8 cellular contexts compared by ENCODE assay signal in genomic region chr1:184792450-184792969, GRCh38. TPM values are rescaled to one million over a fixed set of nuclear protein-coding genes. Genes with fewer than 3 reads are reported as not detected.
DNase-seq lines count a peak whose midpoint lies in the region; ATAC-seq, FAIRE-seq and TF ChIP-seq lines count a peak whose summit lies in the region.

No MANE protein-coding gene starts in this region.

- BruUV-seq in Panc1 (replicated peaks; lab: Mats Ljungman, UMichigan) = no TSS peak

- no peaks in the 10 kb centered on the region for H3K9me3 ChIP-seq in Panc1 (ENCODE audit: control insufficient read depth, insufficient read depth, low read depth, low read length)

- no peaks in the 10 kb centered on the region for H3K36me3 ChIP-seq in Panc1 (ENCODE audit: control insufficient read depth, insufficient read depth, low read length)

- in situ Hi-C loops in Panc1 (cut with HindIII; ENCODE audit: low pct_unique_long_range_greater_than_20kb, low sequenced_read_pairs) = no loop called here

- ATAC-seq in GM21619 (IDR thresholded peaks at IDR 0.05; ENCODE audit: unreplicated experiment) = peak; percentile 45
- peak; percentile 68 for ATAC-seq in Panc1
- no peak for ATAC-seq in HG03196 (IDR thresholded peaks at IDR 0.05; ENCODE audit: unreplicated experiment)
- ATAC-seq in HG02678 (IDR thresholded peaks at IDR 0.05; ENCODE audit: unreplicated experiment) = no peak

- TF ChIP-seq CTCF in Panc1 (IDR thresholded peaks at IDR 0.05) = no peak
- no peak for TF ChIP-seq CTCF in coronary artery (IDR thresholded peaks at IDR 0.05)

- FAIRE-seq in urothelium cell line (lab: Jason Lieb, UNC) = no peak

- POLR2A ChIA-PET in Panc1 (lab: Charles Lee) = no interaction called here

- CTCF ChIA-PET in Panc1 (lab: Charles Lee) = no interaction called here

- H3K4me3 ChIP-seq in Panc1 (ENCODE audit: low read depth in 2 of 2, low read length in 2 of 2) (no peak overlapping the region), coronary artery (peak overlapping the region; percentile 4)

- H3K27ac ChIP-seq in Panc1 (ENCODE audit: low read length) (no peak overlapping the region), coronary artery (peak overlapping the region; percentile 65 to 83)

- no peaks in the 10 kb centered on the region for H3K27me3 ChIP-seq in Panc1 (ENCODE audit: control insufficient read depth, insufficient read depth, low read length)

- no peaks in the 10 kb centered on the region for H3K4me1 ChIP-seq in Panc1 (ENCODE audit: control insufficient read depth, insufficient read depth, low read length)

- DNase-seq in Panc1 (ENCODE audit: low read depth, low spot score) = peak; percentile 69
- peak; percentile 93 for DNase-seq in coronary artery (ENCODE audit: low spot score)
- DNase-seq in medulla oblongata (ENCODE audit: extremely low spot score) = peak; percentile 87
- DNase-seq in urothelium cell line (ENCODE audit: low spot score) = peak; percentile 76
- no peak for DNase-seq in NK-92 treated with Interleukin-12 subunit alpha and Interleukin-12 subunit beta, amount 100 ng/mL, for 24 hours (lab: John Stamatoyannopoulos, UW)

- intact Hi-C loops in Panc1 (cut with micrococcal nuclease; ENCODE audit: unreplicated experiment) = no loop called here

RNA-seq across cellular contexts. Expression of gene EDEM3, which starts 37.9 kb away (rescaled TPM):
- total RNA-seq in Panc1 (2021; ENCODE audit: unreplicated experiment) = 17.4 TPM
- 10.5 TPM for polyA plus RNA-seq in Panc1 (2012; ENCODE audit: insufficient read length)

Comparison
In these comparisons a context has a peak if more than half of its experiments do, and no peak if none do; other contexts are left out.
1. ATAC-seq: peak in GM21619 (single experiment) and Panc1 (single experiment); none in HG03196 (single experiment) and HG02678 (single experiment).